Comparison of ENCODE assay signal across 17 cellular contexts in genomic region chr15:63040954-63041353, GRCh38. TPM values are rescaled to one million over a fixed set of nuclear protein-coding genes. Genes with fewer than 3 reads are reported as not detected.
DNase-seq lines count a peak whose midpoint lies in the region; ATAC-seq, FAIRE-seq and TF ChIP-seq lines count a peak whose summit lies in the region.
"Had no signal": no experiment of that assay in that cellular context is flagged by ENCODE, and none has a peak within 500 bp of the region (broad histone marks: within the 10 kb centered on the region; RNA-seq: fewer than 3 reads in every experiment).

No MANE protein-coding gene starts in this region.

- H3K36me3 ChIP-seq in RWPE2 (ENCODE audit: low read depth) (peaks cover 20% of the 10 kb centered on the region), esophagus squamous epithelium (no peaks in the 10 kb centered on the region), muscle layer of duodenum (ENCODE audit: control insufficient read depth in 1 of 2, insufficient read depth in 2 of 2, low read length in 2 of 2) (peaks cover 0 to 9% of the 10 kb centered on the region in 2 donors), tibial nerve (no peaks in the 10 kb centered on the region), kidney (ENCODE audit: control insufficient read depth in 1 of 2, insufficient read depth in 2 of 2, low read length in 2 of 2) (no peaks in the 10 kb centered on the region)

- DNase-seq in RWPE2 (ENCODE audit: low spot score), result no peak
- no peak for DNase-seq in esophagus squamous epithelium (lab: John Stamatoyannopoulos, UW)
- no peak for DNase-seq in tibial nerve (ENCODE audit: low spot score in 2 of 2)
- no peak for DNase-seq in kidney
- DNase-seq in stimulated activated CD4-positive, alpha-beta T cell treated with anti-CD3 and anti-CD28 coated beads, Interleukin-12 subunit alpha, Interleukin-12 subunit beta, amount 100 ng/mL, for 4 hours, result no peak
- DNase-seq: activated CD8-positive, alpha-beta memory T cell treated with anti-CD3 and anti-CD28 coated beads for 24 hours; activated naive CD4-positive, alpha-beta T cell treated with anti-CD3 and anti-CD28 coated beads for 36 hours; CD4-positive, CD25-positive, alpha-beta regulatory T cell; central memory CD4-positive, alpha-beta T cell; HCEC 1CT; hypothalamus; MG63; mucosa of descending colon had no signal

- TF ChIP-seq EP300 in tibial nerve (IDR thresholded peaks at IDR 0.05), result no peak

- no peak overlapping the region for H3K4me3 ChIP-seq in RWPE2 (ENCODE audit: severe bottlenecking)
- peak overlapping the region in 2 of 4 donors; percentile 82 to 86 for H3K4me3 ChIP-seq in esophagus squamous epithelium
- H3K4me3 ChIP-seq in muscle layer of duodenum (ENCODE audit: low read depth in 1 of 2, low read length in 2 of 2), result peak overlapping the region in 1 of 2 donors; percentile 72
- no peak overlapping the region for H3K4me3 ChIP-seq in tibial nerve
- no peak overlapping the region for H3K4me3 ChIP-seq in kidney (ENCODE audit: low read length in 2 of 2)
- H3K4me3 ChIP-seq: MG63, mucosa of descending colon had no signal

- 63 to 78% methylated on average over 6 of the region's 6 CpGs for WGBS in esophagus squamous epithelium, 2 donors
- WGBS in tibial nerve, 2 donors, result 71 to 73% methylated on average over 6 of the region's 6 CpGs

- TF ChIP-seq POLR2A in esophagus squamous epithelium (IDR thresholded peaks at IDR 0.05), result no peak
- no peak for TF ChIP-seq POLR2A in tibial nerve (IDR thresholded peaks at IDR 0.05)

- no peak for FAIRE-seq in kidney (lab: Jason Lieb, UNC)
- FAIRE-seq: endothelial cell of umbilical vein had no signal

- ATAC-seq in RWPE2 (ENCODE audit: low read depth) (no peak), HG02759 (IDR thresholded peaks at IDR 0.05; ENCODE audit: unreplicated experiment) (no peak), HG03039 (IDR thresholded peaks at IDR 0.05; ENCODE audit: unreplicated experiment) (no peak)
- ATAC-seq: mucosa of descending colon had no signal

- peak overlapping the region; percentile 59 for H3K27ac ChIP-seq in RWPE2 (ENCODE audit: poor library complexity, severe bottlenecking)
- H3K27ac ChIP-seq in esophagus squamous epithelium, result peak overlapping the region in 3 of 4 donors; percentile 83 to 92 (median 85)
- H3K27ac ChIP-seq in muscle layer of duodenum (ENCODE audit: low read length), result peak overlapping the region; percentile 70
- peak overlapping the region in 3 of 4 donors; percentile 37 to 88 (median 83) for H3K27ac ChIP-seq in tibial nerve
- peak overlapping the region in 1 of 2 donors; percentile 20 for H3K27ac ChIP-seq in kidney (ENCODE audit: low read depth in 2 of 2, low read length in 2 of 2)

- H3K4me1 ChIP-seq in RWPE2 (ENCODE audit: insufficient read depth, poor library complexity, severe bottlenecking), result peaks cover 42% of the 10 kb centered on the region
- H3K4me1 ChIP-seq in esophagus squamous epithelium, result peaks cover 17 to 35% (median 20%) of the 10 kb centered on the region in 3 donors
- peaks cover 0 to 6% of the 10 kb centered on the region in 2 donors for H3K4me1 ChIP-seq in muscle layer of duodenum (ENCODE audit: control insufficient read depth in 1 of 2, insufficient read depth in 2 of 2, low read length in 2 of 2)
- H3K4me1 ChIP-seq in tibial nerve, result peaks cover 0 to 49% (median 16%) of the 10 kb centered on the region in 4 donors
- H3K4me1 ChIP-seq in kidney (ENCODE audit: control insufficient read depth in 1 of 2, insufficient read depth in 1 of 2, low read depth in 1 of 2, low read length in 2 of 2), result peaks cover 0 to 7% of the 10 kb centered on the region in 2 donors

- H3K27me3 ChIP-seq in RWPE2 (ENCODE audit: insufficient read depth, poor library complexity, severe bottlenecking), result no peaks in the 10 kb centered on the region
- peaks cover 0 to 57% (median 6%) of the 10 kb centered on the region in 4 donors for H3K27me3 ChIP-seq in esophagus squamous epithelium
- peaks cover 7% of the 10 kb centered on the region for H3K27me3 ChIP-seq in muscle layer of duodenum (ENCODE audit: low read depth, low read length)
- peaks cover 0 to 50% of the 10 kb centered on the region in 2 donors for H3K27me3 ChIP-seq in tibial nerve
- H3K27me3 ChIP-seq: MG63 had no signal

- TF ChIP-seq CTCF in RWPE2 (IDR thresholded peaks at IDR 0.05; ENCODE audit: poor library complexity, severe bottlenecking), result no peak
- no peak for TF ChIP-seq CTCF in esophagus squamous epithelium (IDR thresholded peaks at IDR 0.05)
- TF ChIP-seq CTCF in tibial nerve (IDR thresholded peaks at IDR 0.05), result no peak
- TF ChIP-seq CTCF in kidney (IDR thresholded peaks at IDR 0.05; ENCODE audit: borderline replicate concordance, extremely low read depth, insufficient read depth), result no peak

- H3K9me3 ChIP-seq in RWPE2 (ENCODE audit: severe bottlenecking), result no peaks in the 10 kb centered on the region
- no peaks in the 10 kb centered on the region for H3K9me3 ChIP-seq in esophagus squamous epithelium
- H3K9me3 ChIP-seq in muscle layer of duodenum (ENCODE audit: control insufficient read depth in 1 of 2, low read length in 2 of 2), result no peaks in the 10 kb centered on the region
- no peaks in the 10 kb centered on the region for H3K9me3 ChIP-seq in tibial nerve
- no peaks in the 10 kb centered on the region for H3K9me3 ChIP-seq in kidney (ENCODE audit: control insufficient read depth in 1 of 2, low read length in 2 of 2)
- H3K9me3 ChIP-seq: MG63, mucosa of descending colon had no signal

- H3K9ac ChIP-seq in kidney (ENCODE audit: low read length in 2 of 2), result no peak overlapping the region

- intact Hi-C loops in esophagus squamous epithelium (cut with DNase I) (no loop called here), kidney (cut with DNase I) (no loop called here)

RNA-seq across cellular contexts. Expression of gene TPM1, which starts 1.6 kb away (rescaled TPM):
- total RNA-seq in esophagus squamous epithelium, result 100 to 1,000 TPM in 2 of 4 donors, 10 to 100 TPM in 2; 44.3 to 680 (median 138) TPM
- total RNA-seq in tibial nerve, result 100 to 1,000 TPM; 311 to 468 (median 366) TPM
- total RNA-seq in kidney, result 473 TPM
- polyA plus RNA-seq in kidney (ENCODE audit: insufficient read depth, low read depth, low replicate concordance), result 252 TPM
